In the genomic region with DNA sequence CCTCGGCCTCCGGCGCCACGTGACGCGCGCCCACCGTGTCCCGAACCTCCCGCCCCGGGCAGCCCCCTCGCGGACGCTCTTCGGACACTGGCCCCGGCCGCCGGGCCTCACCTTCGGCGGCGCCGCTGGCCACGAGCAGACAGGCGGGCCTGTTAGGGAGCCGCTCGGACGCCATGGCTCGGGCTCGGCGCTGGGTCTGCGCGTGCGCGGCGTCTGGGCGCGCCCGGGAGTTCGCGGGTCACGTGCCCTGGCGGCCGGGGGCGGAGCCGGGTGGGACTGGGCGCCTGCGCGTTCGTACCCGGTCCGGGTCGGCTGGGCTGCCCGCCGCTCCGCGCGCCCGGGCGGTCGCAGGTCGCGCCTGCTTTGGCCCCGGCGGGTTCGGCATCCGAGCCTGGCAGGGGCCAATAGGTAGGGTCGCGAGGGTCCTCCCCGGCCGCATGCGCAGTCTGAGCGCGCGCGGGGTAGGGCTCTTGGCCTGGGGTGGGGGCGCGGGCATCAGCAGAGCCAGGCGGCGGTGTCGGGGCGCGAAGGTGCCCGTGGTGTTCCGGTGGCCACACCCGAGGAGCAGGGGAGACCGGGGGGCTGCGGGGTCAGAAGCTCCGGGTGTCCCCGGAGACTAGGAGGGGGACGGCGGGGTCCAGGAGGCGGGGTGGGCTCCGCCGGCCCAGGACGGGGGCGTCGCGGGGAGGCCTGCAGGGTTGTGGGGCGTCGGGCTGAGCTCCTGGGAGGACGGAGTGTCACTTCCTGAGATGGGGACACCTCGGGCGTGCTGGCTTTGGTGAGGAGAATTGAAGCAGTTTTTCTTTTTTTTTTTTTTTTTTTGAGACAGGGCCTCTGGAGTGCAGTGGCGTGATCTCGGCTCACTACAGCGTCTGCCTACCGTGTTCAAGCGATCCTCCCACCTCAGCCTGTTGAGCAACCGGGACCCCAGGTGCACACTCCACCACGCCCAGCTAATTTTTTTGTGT, we compare ENCODE assay signal across 1 cellular context.
A peak's percentile ranks its signal among the peaks of the same experiment; 100 is the strongest.
TF ChIP-seq lines count a peak whose summit lies in the region.

A gene with protein sequence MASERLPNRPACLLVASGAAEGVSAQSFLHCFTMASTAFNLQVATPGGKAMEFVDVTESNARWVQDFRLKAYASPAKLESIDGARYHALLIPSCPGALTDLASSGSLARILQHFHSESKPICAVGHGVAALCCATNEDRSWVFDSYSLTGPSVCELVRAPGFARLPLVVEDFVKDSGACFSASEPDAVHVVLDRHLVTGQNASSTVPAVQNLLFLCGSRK (minus strand): TSS at position 200 of the 968 bp plus-strand sequence. CDS start 25 bp downstream, at position 175.

TF ChIP-seq in GM12878, 131 proteins besides CTCF, POLR2A, EP300 and RAD21 (continued from another document):
- TF ChIP-seq, protein P1, sequence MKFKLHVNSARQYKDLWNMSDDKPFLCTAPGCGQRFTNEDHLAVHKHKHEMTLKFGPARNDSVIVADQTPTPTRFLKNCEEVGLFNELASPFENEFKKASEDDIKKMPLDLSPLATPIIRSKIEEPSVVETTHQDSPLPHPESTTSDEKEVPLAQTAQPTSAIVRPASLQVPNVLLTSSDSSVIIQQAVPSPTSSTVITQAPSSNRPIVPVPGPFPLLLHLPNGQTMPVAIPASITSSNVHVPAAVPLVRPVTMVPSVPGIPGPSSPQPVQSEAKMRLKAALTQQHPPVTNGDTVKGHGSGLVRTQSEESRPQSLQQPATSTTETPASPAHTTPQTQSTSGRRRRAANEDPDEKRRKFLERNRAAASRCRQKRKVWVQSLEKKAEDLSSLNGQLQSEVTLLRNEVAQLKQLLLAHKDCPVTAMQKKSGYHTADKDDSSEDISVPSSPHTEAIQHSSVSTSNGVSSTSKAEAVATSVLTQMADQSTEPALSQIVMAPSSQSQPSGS (IDR thresholded peaks at IDR 0.05; ENCODE audit: low read length), result no peak
- TF ChIP-seq, protein P2, sequence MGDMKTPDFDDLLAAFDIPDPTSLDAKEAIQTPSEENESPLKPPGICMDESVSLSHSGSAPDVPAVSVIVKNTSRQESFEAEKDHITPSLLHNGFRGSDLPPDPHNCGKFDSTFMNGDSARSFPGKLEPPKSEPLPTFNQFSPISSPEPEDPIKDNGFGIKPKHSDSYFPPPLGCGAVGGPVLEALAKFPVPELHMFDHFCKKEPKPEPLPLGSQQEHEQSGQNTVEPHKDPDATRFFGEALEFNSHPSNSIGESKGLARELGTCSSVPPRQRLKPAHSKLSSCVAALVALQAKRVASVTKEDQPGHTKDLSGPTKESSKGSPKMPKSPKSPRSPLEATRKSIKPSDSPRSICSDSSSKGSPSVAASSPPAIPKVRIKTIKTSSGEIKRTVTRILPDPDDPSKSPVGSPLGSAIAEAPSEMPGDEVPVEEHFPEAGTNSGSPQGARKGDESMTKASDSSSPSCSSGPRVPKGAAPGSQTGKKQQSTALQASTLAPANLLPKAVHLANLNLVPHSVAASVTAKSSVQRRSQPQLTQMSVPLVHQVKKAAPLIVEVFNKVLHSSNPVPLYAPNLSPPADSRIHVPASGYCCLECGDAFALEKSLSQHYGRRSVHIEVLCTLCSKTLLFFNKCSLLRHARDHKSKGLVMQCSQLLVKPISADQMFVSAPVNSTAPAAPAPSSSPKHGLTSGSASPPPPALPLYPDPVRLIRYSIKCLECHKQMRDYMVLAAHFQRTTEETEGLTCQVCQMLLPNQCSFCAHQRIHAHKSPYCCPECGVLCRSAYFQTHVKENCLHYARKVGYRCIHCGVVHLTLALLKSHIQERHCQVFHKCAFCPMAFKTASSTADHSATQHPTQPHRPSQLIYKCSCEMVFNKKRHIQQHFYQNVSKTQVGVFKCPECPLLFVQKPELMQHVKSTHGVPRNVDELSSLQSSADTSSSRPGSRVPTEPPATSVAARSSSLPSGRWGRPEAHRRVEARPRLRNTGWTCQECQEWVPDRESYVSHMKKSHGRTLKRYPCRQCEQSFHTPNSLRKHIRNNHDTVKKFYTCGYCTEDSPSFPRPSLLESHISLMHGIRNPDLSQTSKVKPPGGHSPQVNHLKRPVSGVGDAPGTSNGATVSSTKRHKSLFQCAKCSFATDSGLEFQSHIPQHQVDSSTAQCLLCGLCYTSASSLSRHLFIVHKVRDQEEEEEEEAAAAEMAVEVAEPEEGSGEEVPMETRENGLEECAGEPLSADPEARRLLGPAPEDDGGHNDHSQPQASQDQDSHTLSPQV (IDR thresholded peaks at IDR 0.05), result peak; percentile 52
- TF ChIP-seq JUND (IDR thresholded peaks at IDR 0.05; ENCODE audit: low read depth, low read length) (no peak), YY1 (IDR thresholded peaks at IDR 0.05; ENCODE audit: low read depth, low read length) (peak; percentile 93), EGR1 (IDR thresholded peaks at IDR 0.05; ENCODE audit: borderline replicate concordance in 1 of 2, low read depth in 2 of 2, low read length in 2 of 2) (peak in 1 of 2 experiments; percentile 82; a peak in 2 of 3 replicates), ZNF274 (IDR thresholded peaks at IDR 0.05; ENCODE audit: insufficient read depth, insufficient read length) (no peak), SRF (IDR thresholded peaks at IDR 0.05; ENCODE audit: low read depth in 2 of 2, low read length in 2 of 2) (no peak), NRF1 (conservative IDR thresholded peaks at IDR 0.05; ENCODE audit: low read depth, low read length) (peak; percentile 61), MEF2B (IDR thresholded peaks at IDR 0.05; ENCODE audit: partially characterized antibody, poor library complexity, severe bottlenecking) (peak; percentile 25), LARP7 (IDR thresholded peaks at IDR 0.05) (peak; percentile 89), PAX5 (IDR thresholded peaks at IDR 0.05; ENCODE audit: borderline replicate concordance, low read depth, low read length) (peak; percentile 9; the same call in 1 of the 2 replicates), NR2C1 (IDR thresholded peaks at IDR 0.05) (peak; percentile 64), IKZF1 (conservative IDR thresholded peaks at IDR 0.05) (peak; percentile 76), SUPT20H (IDR thresholded peaks at IDR 0.05; ENCODE audit: borderline replicate concordance, control insufficient read depth, low read depth, low read length) (no peak)
- TF ChIP-seq, protein P3, sequence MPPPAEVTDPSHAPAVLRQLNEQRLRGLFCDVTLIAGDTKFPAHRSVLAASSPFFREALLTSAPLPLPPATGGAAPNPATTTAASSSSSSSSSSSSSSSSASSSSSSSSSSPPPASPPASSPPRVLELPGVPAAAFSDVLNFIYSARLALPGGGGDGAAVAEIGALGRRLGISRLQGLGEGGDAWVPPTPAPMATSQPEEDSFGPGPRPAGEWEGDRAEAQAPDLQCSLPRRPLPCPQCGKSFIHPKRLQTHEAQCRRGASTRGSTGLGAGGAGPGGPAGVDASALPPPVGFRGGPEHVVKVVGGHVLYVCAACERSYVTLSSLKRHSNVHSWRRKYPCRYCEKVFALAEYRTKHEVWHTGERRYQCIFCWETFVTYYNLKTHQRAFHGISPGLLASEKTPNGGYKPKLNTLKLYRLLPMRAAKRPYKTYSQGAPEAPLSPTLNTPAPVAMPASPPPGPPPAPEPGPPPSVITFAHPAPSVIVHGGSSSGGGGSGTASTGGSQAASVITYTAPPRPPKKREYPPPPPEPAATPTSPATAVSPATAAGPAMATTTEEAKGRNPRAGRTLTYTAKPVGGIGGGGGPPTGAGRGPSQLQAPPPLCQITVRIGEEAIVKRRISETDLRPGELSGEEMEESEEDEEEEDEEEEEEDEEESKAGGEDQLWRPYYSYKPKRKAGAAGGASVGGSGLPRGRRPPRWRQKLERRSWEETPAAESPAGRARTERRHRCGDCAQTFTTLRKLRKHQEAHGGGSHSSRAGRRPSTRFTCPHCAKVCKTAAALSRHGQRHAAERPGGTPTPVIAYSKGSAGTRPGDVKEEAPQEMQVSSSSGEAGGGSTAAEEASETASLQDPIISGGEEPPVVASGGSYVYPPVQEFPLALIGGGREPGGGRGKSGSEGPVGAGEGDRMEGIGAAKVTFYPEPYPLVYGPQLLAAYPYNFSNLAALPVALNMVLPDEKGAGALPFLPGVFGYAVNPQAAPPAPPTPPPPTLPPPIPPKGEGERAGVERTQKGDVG (CRISPR knock-in tag; IDR thresholded peaks at IDR 0.05), result no peak
